1 cellular context compared by ENCODE assay signal in the genomic region with DNA sequence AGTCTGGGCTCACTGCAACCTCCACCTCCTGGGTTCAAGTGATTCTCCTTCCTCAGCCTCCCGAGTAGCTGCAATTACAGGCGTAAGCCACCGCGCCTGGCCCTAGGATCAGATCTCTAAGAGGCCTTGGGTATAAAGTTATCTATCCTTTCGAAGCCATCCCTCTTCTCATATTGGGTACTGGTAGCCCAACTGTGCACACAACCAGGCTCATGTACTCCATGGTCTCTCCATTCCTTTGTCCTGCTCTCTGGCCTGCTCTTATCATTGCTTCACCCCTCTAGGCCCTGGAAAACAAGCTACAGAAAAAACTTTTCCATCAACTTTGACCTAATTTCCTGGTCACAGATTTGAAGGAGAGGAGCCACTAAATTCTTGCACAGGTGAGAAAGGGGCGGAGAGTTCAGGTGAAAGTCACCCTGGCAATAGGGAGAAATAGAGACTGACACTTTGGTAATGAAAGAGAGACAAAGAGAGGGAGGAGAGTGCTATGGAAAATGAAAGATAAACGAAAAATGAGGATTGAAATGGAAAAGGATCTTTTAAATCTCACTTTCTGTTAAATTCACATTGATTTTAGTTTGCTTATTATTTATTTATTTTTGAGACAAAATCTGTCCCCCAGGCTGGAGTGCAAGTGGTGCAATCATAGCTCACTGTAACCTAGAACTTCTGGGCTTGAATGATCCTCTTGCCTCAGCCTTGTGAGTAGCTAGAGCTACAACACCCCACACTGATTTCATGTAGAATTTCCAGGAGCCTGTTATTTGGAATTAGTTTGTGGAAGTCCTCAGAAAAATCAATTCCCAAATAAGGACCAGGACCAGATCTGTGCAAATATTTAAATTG.
TF ChIP-seq lines count a peak whose summit lies in the region.

No MANE protein-coding gene starts in this region.

TF ChIP-seq in K562, 482 proteins besides CTCF, POLR2A, EP300 and RAD21 (continued from another document and continues in another):
- no peak for TF ChIP-seq TAF9B (IDR thresholded peaks at IDR 0.05; ENCODE audit: partially characterized antibody)
- TF ChIP-seq, protein P1, sequence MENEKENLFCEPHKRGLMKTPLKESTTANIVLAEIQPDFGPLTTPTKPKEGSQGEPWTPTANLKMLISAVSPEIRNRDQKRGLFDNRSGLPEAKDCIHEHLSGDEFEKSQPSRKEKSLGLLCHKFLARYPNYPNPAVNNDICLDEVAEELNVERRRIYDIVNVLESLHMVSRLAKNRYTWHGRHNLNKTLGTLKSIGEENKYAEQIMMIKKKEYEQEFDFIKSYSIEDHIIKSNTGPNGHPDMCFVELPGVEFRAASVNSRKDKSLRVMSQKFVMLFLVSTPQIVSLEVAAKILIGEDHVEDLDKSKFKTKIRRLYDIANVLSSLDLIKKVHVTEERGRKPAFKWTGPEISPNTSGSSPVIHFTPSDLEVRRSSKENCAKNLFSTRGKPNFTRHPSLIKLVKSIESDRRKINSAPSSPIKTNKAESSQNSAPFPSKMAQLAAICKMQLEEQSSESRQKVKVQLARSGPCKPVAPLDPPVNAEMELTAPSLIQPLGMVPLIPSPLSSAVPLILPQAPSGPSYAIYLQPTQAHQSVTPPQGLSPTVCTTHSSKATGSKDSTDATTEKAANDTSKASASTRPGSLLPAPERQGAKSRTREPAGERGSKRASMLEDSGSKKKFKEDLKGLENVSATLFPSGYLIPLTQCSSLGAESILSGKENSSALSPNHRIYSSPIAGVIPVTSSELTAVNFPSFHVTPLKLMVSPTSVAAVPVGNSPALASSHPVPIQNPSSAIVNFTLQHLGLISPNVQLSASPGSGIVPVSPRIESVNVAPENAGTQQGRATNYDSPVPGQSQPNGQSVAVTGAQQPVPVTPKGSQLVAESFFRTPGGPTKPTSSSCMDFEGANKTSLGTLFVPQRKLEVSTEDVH (IDR thresholded peaks at IDR 0.05; ENCODE audit: low read depth, partially characterized antibody): peak; percentile 57
- TF ChIP-seq ZNF133 (CRISPR knock-in tag; IDR thresholded peaks at IDR 0.05): no peak
- no peak for TF ChIP-seq ZNF780A (CRISPR knock-in tag; IDR thresholded peaks at IDR 0.05)
- TF ChIP-seq CEBPG (CRISPR knock-in tag; IDR thresholded peaks at IDR 0.05): no peak
- TF ChIP-seq CEBPG (tag; conservative IDR thresholded peaks at IDR 0.05 in 1 of 2, IDR thresholded peaks at IDR 0.05 in 1 of 2): peak; percentile 31 to 38; a peak in 3 of 4 replicates
- no peak for TF ChIP-seq NEUROD1 (IDR thresholded peaks at IDR 0.05; ENCODE audit: borderline replicate concordance, low read depth, low read length, partially characterized antibody)
- TF ChIP-seq, protein P2, sequence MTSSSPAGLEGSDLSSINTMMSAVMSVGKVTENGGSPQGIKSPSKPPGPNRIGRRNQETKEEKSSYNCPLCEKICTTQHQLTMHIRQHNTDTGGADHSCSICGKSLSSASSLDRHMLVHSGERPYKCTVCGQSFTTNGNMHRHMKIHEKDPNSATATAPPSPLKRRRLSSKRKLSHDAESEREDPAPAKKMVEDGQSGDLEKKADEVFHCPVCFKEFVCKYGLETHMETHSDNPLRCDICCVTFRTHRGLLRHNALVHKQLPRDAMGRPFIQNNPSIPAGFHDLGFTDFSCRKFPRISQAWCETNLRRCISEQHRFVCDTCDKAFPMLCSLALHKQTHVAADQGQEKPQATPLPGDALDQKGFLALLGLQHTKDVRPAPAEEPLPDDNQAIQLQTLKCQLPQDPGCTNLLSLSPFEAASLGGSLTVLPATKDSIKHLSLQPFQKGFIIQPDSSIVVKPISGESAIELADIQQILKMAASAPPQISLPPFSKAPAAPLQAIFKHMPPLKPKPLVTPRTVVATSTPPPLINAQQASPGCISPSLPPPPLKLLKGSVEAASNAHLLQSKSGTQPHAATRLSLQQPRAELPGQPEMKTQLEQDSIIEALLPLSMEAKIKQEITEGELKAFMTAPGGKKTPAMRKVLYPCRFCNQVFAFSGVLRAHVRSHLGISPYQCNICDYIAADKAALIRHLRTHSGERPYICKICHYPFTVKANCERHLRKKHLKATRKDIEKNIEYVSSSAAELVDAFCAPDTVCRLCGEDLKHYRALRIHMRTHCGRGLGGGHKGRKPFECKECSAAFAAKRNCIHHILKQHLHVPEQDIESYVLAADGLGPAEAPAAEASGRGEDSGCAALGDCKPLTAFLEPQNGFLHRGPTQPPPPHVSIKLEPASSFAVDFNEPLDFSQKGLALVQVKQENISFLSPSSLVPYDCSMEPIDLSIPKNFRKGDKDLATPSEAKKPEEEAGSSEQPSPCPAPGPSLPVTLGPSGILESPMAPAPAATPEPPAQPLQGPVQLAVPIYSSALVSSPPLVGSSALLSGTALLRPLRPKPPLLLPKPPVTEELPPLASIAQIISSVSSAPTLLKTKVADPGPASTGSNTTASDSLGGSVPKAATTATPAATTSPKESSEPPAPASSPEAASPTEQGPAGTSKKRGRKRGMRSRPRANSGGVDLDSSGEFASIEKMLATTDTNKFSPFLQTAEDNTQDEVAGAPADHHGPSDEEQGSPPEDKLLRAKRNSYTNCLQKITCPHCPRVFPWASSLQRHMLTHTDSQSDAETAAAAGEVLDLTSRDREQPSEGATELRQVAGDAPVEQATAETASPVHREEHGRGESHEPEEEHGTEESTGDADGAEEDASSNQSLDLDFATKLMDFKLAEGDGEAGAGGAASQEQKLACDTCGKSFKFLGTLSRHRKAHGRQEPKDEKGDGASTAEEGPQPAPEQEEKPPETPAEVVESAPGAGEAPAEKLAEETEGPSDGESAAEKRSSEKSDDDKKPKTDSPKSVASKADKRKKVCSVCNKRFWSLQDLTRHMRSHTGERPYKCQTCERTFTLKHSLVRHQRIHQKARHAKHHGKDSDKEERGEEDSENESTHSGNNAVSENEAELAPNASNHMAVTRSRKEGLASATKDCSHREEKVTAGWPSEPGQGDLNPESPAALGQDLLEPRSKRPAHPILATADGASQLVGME (CRISPR knock-in tag; IDR thresholded peaks at IDR 0.05): no peak
- peak; percentile 74; the same call in 1 of the 2 replicates for TF ChIP-seq ZFPM2 (CRISPR knock-in tag; IDR thresholded peaks at IDR 0.05)
- TF ChIP-seq BACH1 (tag; IDR thresholded peaks at IDR 0.05): no peak
- peak; percentile 17; the same call in 1 of the 2 replicates for TF ChIP-seq SOX6 (IDR thresholded peaks at IDR 0.05)
- TF ChIP-seq SMC3 (conservative IDR thresholded peaks at IDR 0.05; ENCODE audit: insufficient read depth, low read depth, low read length): no peak
- no peak for TF ChIP-seq SRF (CRISPR knock-in tag; IDR thresholded peaks at IDR 0.05)
- TF ChIP-seq, protein P3, sequence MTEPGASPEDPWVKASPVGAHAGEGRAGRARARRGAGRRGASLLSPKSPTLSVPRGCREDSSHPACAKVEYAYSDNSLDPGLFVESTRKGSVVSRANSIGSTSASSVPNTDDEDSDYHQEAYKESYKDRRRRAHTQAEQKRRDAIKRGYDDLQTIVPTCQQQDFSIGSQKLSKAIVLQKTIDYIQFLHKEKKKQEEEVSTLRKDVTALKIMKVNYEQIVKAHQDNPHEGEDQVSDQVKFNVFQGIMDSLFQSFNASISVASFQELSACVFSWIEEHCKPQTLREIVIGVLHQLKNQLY (CRISPR knock-in tag; conservative IDR thresholded peaks at IDR 0.05): 0 out of 4 replicates have a peak, but pooled peaks of 1 of the 2 experiments have one; percentile 13
- TF ChIP-seq RBM34 (IDR thresholded peaks at IDR 0.05; ENCODE audit: borderline replicate concordance, insufficient read depth, low read length): no peak
- TF ChIP-seq RBM25 (IDR thresholded peaks at IDR 0.05; ENCODE audit: low read depth, low read length, severe bottlenecking): no peak
- no peak for TF ChIP-seq RBM39 (optimal IDR thresholded peaks at IDR 0.05; ENCODE audit: low read depth, low read length)
- no peak for TF ChIP-seq ZNF174 (CRISPR knock-in tag; IDR thresholded peaks at IDR 0.05)
- no peak for TF ChIP-seq TOE1 (IDR thresholded peaks at IDR 0.05; ENCODE audit: borderline replicate concordance)
- no peak for TF ChIP-seq TOE1 (CRISPR knock-in tag; IDR thresholded peaks at IDR 0.05; ENCODE audit: borderline replicate concordance, low read depth)
- TF ChIP-seq SIN3A (IDR thresholded peaks at IDR 0.05; ENCODE audit: borderline replicate concordance in 2 of 2, control insufficient read depth in 1 of 2, low read depth in 2 of 2, low read length in 2 of 2): no peak
- TF ChIP-seq, protein P4, sequence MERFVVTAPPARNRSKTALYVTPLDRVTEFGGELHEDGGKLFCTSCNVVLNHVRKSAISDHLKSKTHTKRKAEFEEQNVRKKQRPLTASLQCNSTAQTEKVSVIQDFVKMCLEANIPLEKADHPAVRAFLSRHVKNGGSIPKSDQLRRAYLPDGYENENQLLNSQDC (CRISPR knock-in tag; IDR thresholded peaks at IDR 0.05): no peak
- no peak for TF ChIP-seq BRF1 (IDR thresholded peaks at IDR 0.05; ENCODE audit: borderline replicate concordance, extremely low read depth, insufficient read length)
- TF ChIP-seq, protein P5, sequence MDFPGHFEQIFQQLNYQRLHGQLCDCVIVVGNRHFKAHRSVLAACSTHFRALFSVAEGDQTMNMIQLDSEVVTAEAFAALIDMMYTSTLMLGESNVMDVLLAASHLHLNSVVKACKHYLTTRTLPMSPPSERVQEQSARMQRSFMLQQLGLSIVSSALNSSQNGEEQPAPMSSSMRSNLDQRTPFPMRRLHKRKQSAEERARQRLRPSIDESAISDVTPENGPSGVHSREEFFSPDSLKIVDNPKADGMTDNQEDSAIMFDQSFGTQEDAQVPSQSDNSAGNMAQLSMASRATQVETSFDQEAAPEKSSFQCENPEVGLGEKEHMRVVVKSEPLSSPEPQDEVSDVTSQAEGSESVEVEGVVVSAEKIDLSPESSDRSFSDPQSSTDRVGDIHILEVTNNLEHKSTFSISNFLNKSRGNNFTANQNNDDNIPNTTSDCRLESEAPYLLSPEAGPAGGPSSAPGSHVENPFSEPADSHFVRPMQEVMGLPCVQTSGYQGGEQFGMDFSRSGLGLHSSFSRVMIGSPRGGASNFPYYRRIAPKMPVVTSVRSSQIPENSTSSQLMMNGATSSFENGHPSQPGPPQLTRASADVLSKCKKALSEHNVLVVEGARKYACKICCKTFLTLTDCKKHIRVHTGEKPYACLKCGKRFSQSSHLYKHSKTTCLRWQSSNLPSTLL (IDR thresholded peaks at IDR 0.05): no peak
- TF ChIP-seq, protein P6, sequence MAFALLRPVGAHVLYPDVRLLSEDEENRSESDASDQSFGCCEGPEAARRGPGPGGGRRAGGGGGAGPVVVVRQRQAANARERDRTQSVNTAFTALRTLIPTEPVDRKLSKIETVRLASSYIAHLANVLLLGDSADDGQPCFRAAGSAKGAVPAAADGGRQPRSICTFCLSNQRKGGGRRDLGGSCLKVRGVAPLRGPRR (CRISPR knock-in tag; IDR thresholded peaks at IDR 0.05): no peak
- TF ChIP-seq, protein P7, sequence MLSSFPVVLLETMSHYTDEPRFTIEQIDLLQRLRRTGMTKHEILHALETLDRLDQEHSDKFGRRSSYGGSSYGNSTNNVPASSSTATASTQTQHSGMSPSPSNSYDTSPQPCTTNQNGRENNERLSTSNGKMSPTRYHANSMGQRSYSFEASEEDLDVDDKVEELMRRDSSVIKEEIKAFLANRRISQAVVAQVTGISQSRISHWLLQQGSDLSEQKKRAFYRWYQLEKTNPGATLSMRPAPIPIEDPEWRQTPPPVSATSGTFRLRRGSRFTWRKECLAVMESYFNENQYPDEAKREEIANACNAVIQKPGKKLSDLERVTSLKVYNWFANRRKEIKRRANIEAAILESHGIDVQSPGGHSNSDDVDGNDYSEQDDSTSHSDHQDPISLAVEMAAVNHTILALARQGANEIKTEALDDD (IDR thresholded peaks at IDR 0.05): no peak
- TF ChIP-seq GATAD2B (IDR thresholded peaks at IDR 0.05; ENCODE audit: borderline replicate concordance): no peak
- no peak for TF ChIP-seq HNRNPL (IDR thresholded peaks at IDR 0.05; ENCODE audit: low read depth, low read length)
- TF ChIP-seq ZNF561 (CRISPR knock-in tag; conservative IDR thresholded peaks at IDR 0.05): no peak
- TF ChIP-seq, protein P8, sequence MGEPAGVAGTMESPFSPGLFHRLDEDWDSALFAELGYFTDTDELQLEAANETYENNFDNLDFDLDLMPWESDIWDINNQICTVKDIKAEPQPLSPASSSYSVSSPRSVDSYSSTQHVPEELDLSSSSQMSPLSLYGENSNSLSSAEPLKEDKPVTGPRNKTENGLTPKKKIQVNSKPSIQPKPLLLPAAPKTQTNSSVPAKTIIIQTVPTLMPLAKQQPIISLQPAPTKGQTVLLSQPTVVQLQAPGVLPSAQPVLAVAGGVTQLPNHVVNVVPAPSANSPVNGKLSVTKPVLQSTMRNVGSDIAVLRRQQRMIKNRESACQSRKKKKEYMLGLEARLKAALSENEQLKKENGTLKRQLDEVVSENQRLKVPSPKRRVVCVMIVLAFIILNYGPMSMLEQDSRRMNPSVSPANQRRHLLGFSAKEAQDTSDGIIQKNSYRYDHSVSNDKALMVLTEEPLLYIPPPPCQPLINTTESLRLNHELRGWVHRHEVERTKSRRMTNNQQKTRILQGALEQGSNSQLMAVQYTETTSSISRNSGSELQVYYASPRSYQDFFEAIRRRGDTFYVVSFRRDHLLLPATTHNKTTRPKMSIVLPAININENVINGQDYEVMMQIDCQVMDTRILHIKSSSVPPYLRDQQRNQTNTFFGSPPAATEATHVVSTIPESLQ (CRISPR knock-in tag; IDR thresholded peaks at IDR 0.05): no peak
- TF ChIP-seq, protein P9, sequence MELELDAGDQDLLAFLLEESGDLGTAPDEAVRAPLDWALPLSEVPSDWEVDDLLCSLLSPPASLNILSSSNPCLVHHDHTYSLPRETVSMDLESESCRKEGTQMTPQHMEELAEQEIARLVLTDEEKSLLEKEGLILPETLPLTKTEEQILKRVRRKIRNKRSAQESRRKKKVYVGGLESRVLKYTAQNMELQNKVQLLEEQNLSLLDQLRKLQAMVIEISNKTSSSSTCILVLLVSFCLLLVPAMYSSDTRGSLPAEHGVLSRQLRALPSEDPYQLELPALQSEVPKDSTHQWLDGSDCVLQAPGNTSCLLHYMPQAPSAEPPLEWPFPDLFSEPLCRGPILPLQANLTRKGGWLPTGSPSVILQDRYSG (tag; conservative IDR thresholded peaks at IDR 0.05; ENCODE audit: low read depth): no peak
- no peak for TF ChIP-seq ZKSCAN1 (IDR thresholded peaks at IDR 0.05; ENCODE audit: low read depth, low read length)
- TF ChIP-seq NCOR1 (IDR thresholded peaks at IDR 0.05): peak; percentile 26; the same call in 1 of the 2 replicates
- no peak for TF ChIP-seq HEY1 (CRISPR knock-in tag; IDR thresholded peaks at IDR 0.05; ENCODE audit: borderline replicate concordance)
- TF ChIP-seq HMG20A (CRISPR knock-in tag; conservative IDR thresholded peaks at IDR 0.05): no peak
